ENCODE assay signal across 10 cellular contexts in the genomic region with DNA sequence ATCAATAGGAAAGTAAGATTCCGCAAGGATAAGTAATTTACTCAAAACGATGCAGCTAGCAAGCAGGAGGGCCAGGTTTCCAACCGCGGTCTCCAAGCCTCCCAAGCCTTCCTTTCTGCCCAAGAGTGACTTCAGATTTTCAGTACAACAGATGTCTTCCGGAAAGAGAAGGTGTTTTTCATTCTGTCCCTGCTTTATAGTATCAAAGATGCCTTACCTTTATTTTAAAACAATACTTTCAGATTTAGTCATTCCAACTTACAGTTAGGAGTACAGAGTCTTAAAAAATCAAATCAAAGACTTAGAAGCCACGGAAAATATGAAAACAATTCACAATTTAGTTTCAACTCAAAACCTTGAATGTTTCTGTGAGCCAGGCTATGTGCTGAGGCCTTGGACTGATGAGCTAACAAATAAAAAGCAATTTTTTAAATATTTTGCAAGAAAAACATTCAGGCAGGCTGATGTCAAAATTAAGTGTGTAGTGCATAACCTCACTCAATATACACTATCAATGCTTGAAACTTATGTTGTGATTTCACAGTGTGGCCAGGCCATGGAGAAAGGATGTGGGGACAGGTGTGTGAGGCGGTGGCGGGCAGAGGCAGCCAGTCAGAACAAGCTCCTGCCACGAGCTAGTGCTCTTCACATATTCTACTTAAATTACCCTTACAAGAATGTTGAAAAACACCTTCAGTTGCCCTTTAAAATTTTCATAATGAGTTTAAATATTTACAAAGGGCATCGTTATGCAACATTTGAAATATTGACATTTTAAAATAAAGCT. TPM values are rescaled to one million over a fixed set of nuclear protein-coding genes. Genes with fewer than 3 reads are reported as not detected.
DNase-seq lines count a peak whose midpoint lies in the region; ATAC-seq, FAIRE-seq and TF ChIP-seq lines count a peak whose summit lies in the region.
"Had no signal": no experiment of that assay in that cellular context is flagged by ENCODE, and none has a peak within 500 bp of the region (broad histone marks: within the 10 kb centered on the region; RNA-seq: fewer than 3 reads in every experiment).

No MANE protein-coding gene starts in this region.

- intact Hi-C loops in activated CD4-positive, alpha-beta T cell treated with anti-CD3 and anti-CD28 coated beads, Interleukin-2, amount 10 ng/mL, durations not matched to agents 24 days and 14 days (cut with micrococcal nuclease) = loop anchor here (5.0 kb wide), 1 partner anchor 44 kb away; the partner anchor contains the start of gene CYB5A

- H3K27me3 Mint-ChIP-seq in activated CD4-positive, alpha-beta T cell treated with anti-CD3 and anti-CD28 coated beads, Interleukin-2, amount 10 ng/mL, durations not matched to agents 24 days and 14 days = no peaks in the 10 kb centered on the region
- H3K27me3 Mint-ChIP-seq in activated CD4-positive, alpha-beta T cell treated with anti-CD3 and anti-CD28 coated beads, Interleukin-2, amount 10 ng/mL, durations not matched to agents 7 days and 5 days = peaks cover 4% of the 10 kb centered on the region
- no peaks in the 10 kb centered on the region for H3K27me3 Mint-ChIP-seq in naive B cell

- POLR2A ChIA-PET in activated CD4-positive, alpha-beta T cell treated with anti-CD3 and anti-CD28 coated beads, Interleukin-2, amount 10 ng/mL, durations not matched to agents 7 days and 5 days (lab: Charles Lee) = no interaction called here

- no peak overlapping the region for H3K4me3 Mint-ChIP-seq in activated CD4-positive, alpha-beta T cell treated with anti-CD3 and anti-CD28 coated beads, Interleukin-2, amount 10 ng/mL, durations not matched to agents 24 days and 14 days
- no peak overlapping the region for H3K4me3 Mint-ChIP-seq in activated CD4-positive, alpha-beta T cell treated with anti-CD3 and anti-CD28 coated beads, Interleukin-2, amount 10 ng/mL, durations not matched to agents 7 days and 5 days
- H3K4me3 Mint-ChIP-seq in naive B cell = peak overlapping the region in 6 of 8 donors; percentile 1 to 72 (median 41)

- FAIRE-seq in GM12891 (lab: Jason Lieb, UNC) = no peak
- FAIRE-seq: HTR-8/SVneo had no signal

- H3K9me3 Mint-ChIP-seq in activated CD4-positive, alpha-beta T cell treated with anti-CD3 and anti-CD28 coated beads, Interleukin-2, amount 10 ng/mL, durations not matched to agents 24 days and 14 days = no peaks in the 10 kb centered on the region
- H3K9me3 Mint-ChIP-seq in activated CD4-positive, alpha-beta T cell treated with anti-CD3 and anti-CD28 coated beads, Interleukin-2, amount 10 ng/mL, durations not matched to agents 7 days and 5 days = no peaks in the 10 kb centered on the region
- H3K9me3 Mint-ChIP-seq in naive B cell = peaks cover 0 to 3% (median 0%) of the 10 kb centered on the region in 7 donors

- CTCF ChIA-PET in activated CD4-positive, alpha-beta T cell treated with anti-CD3 and anti-CD28 coated beads, Interleukin-2, amount 10 ng/mL, durations not matched to agents 7 days and 5 days (lab: Charles Lee) = no interaction called here

- TF ChIP-seq POLR2A in GM12891 (IDR thresholded peaks at IDR 0.05; ENCODE audit: low read depth, low read length) = no peak

- peaks cover 24% of the 10 kb centered on the region for H3K4me1 Mint-ChIP-seq in activated CD4-positive, alpha-beta T cell treated with anti-CD3 and anti-CD28 coated beads, Interleukin-2, amount 10 ng/mL, durations not matched to agents 24 days and 14 days
- H3K4me1 Mint-ChIP-seq in activated CD4-positive, alpha-beta T cell treated with anti-CD3 and anti-CD28 coated beads, Interleukin-2, amount 10 ng/mL, durations not matched to agents 7 days and 5 days = peaks cover 9% of the 10 kb centered on the region
- H3K4me1 Mint-ChIP-seq in naive B cell = peaks cover 5 to 60% (median 26%) of the 10 kb centered on the region in 3 donors

- ATAC-seq in GM21717 (IDR thresholded peaks at IDR 0.05; ENCODE audit: unreplicated experiment) (peak; percentile 64), HG03457 (IDR thresholded peaks at IDR 0.05; ENCODE audit: unreplicated experiment) (peak; percentile 75), naive B cell (ENCODE audit: low read depth in 2 of 2) (peak in 1 of 2 donors; percentile 97)

- H3K27ac Mint-ChIP-seq in activated CD4-positive, alpha-beta T cell treated with anti-CD3 and anti-CD28 coated beads, Interleukin-2, amount 10 ng/mL, durations not matched to agents 24 days and 14 days = peak overlapping the region; percentile 42
- no peak overlapping the region for H3K27ac Mint-ChIP-seq in activated CD4-positive, alpha-beta T cell treated with anti-CD3 and anti-CD28 coated beads, Interleukin-2, amount 10 ng/mL, durations not matched to agents 7 days and 5 days
- peak overlapping the region in 5 of 6 donors; percentile 46 to 90 (median 63) for H3K27ac Mint-ChIP-seq in naive B cell

- H3K36me3 Mint-ChIP-seq in activated CD4-positive, alpha-beta T cell treated with anti-CD3 and anti-CD28 coated beads, Interleukin-2, amount 10 ng/mL, durations not matched to agents 24 days and 14 days (ENCODE audit: low read depth) = peaks cover 4% of the 10 kb centered on the region
- no peaks in the 10 kb centered on the region for H3K36me3 Mint-ChIP-seq in activated CD4-positive, alpha-beta T cell treated with anti-CD3 and anti-CD28 coated beads, Interleukin-2, amount 10 ng/mL, durations not matched to agents 7 days and 5 days (ENCODE audit: low read depth)
- peaks cover 10 to 17% of the 10 kb centered on the region in 2 donors for H3K36me3 Mint-ChIP-seq in naive B cell

- DNase-seq in activated CD4-positive, alpha-beta T cell treated with anti-CD3 and anti-CD28 coated beads, Interleukin-2, amount 10 ng/mL, durations not matched to agents 24 days and 14 days = peak; percentile 62
- DNase-seq in activated CD4-positive, alpha-beta T cell treated with anti-CD3 and anti-CD28 coated beads, Interleukin-2, amount 10 ng/mL, durations not matched to agents 7 days and 5 days = no peak
- peak; percentile 43 for DNase-seq in naive B cell
- no peak for DNase-seq in stimulated activated CD4-positive, alpha-beta T cell treated with anti-CD3 and anti-CD28 coated beads, Interleukin-4, amount 100 ng/mL, for 4 hours
- DNase-seq in T-helper 9 cell = no peak
- DNase-seq in GM12891 (ENCODE audit: insufficient read length, low spot score) = no peak
- DNase-seq: NCI-H2081 treated with DMSO at 0.1 percent for 48 hours had no signal

TF ChIP-seq in GM12891, 5 proteins besides CTCF, POLR2A, EP300 and RAD21:
- no peak for TF ChIP-seq POU2F2 (IDR thresholded peaks at IDR 0.05; ENCODE audit: low read depth, low read length)
- no peak for TF ChIP-seq PAX5 (IDR thresholded peaks at IDR 0.05; ENCODE audit: insufficient read depth, low read length, severe bottlenecking)
- no peak for TF ChIP-seq TAF1 (IDR thresholded peaks at IDR 0.05; ENCODE audit: low read depth, low read length)
- TF ChIP-seq SPI1 (IDR thresholded peaks at IDR 0.05; ENCODE audit: low read depth, low read length) = no peak
- no peak for TF ChIP-seq POLR2AphosphoS5 (IDR thresholded peaks at IDR 0.05; ENCODE audit: low read depth, low read length)

RNA-seq across cellular contexts. Expression of gene CYB5A, which starts 43.4 kb away (rescaled TPM):
- 34.8 and 40.7 TPM in 2 replicates for total RNA-seq in activated CD4-positive, alpha-beta T cell treated with anti-CD3 and anti-CD28 coated beads, Interleukin-2, amount 10 ng/mL, durations not matched to agents 24 days and 14 days
- total RNA-seq in activated CD4-positive, alpha-beta T cell treated with anti-CD3 and anti-CD28 coated beads, Interleukin-2, amount 10 ng/mL, durations not matched to agents 7 days and 5 days = 10 to 100 TPM; 30.6 to 32.3 TPM
- polyA plus RNA-seq in naive B cell (ENCODE audit: low read depth in 6 of 6) = 100 to 1,000 TPM in 5 of 6 donors, 10 to 100 TPM in 1; 64.2 to 214 (median 151) TPM
- 40.7 TPM for polyA plus RNA-seq in GM12891 (2012; ENCODE audit: low read depth, missing spikeins)

Comparison
In these comparisons a context has a peak if more than half of its experiments do, and no peak if none do; other contexts are left out.
1. DNase-seq: peak in activated CD4-positive, alpha-beta T cell treated with anti-CD3 and anti-CD28 coated beads, Interleukin-2, amount 10 ng/mL, durations not matched to agents 24 days and 14 days (single experiment) and naive B cell (single experiment); none in activated CD4-positive, alpha-beta T cell treated with anti-CD3 and anti-CD28 coated beads, Interleukin-2, amount 10 ng/mL, durations not matched to agents 7 days and 5 days (single experiment), stimulated activated CD4-positive, alpha-beta T cell treated with anti-CD3 and anti-CD28 coated beads, Interleukin-4, amount 100 ng/mL, for 4 hours (0 of 2), T-helper 9 cell (single experiment) and GM12891 (single experiment).
2. H3K4me3 Mint-ChIP-seq: peak in naive B cell (6 of 8); none in activated CD4-positive, alpha-beta T cell treated with anti-CD3 and anti-CD28 coated beads, Interleukin-2, amount 10 ng/mL, durations not matched to agents 24 days and 14 days (single experiment) and activated CD4-positive, alpha-beta T cell treated with anti-CD3 and anti-CD28 coated beads, Interleukin-2, amount 10 ng/mL, durations not matched to agents 7 days and 5 days (single experiment).